Comparison of ENCODE assay signal across 30 cellular contexts in the genomic region with DNA sequence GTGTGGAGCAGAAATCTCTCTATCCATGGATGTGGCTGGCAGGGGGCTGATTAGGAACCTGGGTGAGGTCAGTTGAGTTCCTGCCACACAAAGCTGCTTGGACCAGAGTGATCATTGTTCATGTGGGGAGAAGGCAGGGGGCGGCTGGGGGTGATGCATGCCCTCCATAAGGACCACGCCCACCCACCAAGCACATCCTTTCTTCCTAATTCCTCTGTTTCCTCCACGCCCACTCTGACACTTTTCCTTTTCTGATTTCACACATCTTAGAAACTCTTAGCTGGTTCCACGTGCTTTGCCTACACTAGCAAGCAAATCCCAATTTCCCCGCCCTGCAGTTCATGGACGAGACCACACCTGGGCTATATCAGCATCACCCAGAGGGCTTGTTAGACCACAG.
"Had no signal": no experiment of that assay in that cellular context is flagged by ENCODE, and none has a peak within 500 bp of the region (broad histone marks: within the 10 kb centered on the region; RNA-seq: fewer than 3 reads in every experiment).

No MANE protein-coding gene starts in this region.

- H3K27ac ChIP-seq: adrenal gland, body of pancreas, esophagus muscularis mucosa, foreskin keratinocyte, gastrocnemius medialis had no signal

- FAIRE-seq: colon had no signal

- H3K36me3 ChIP-seq: adrenal gland, esophagus muscularis mucosa, gastrocnemius medialis had no signal

- H3K9me3 ChIP-seq: adrenal gland, body of pancreas, esophagus muscularis mucosa, gastrocnemius medialis had no signal

- ATAC-seq: activated CD8-positive, alpha-beta memory T cell treated with anti-CD3 and anti-CD28 coated beads, Interleukin-2, amount 10 ng/mL, durations not matched to agents 7 days and 5 days; activated CD8-positive, alpha-beta T cell treated with anti-CD3 and anti-CD28 coated beads for 36 hours; activated naive CD8-positive, alpha-beta T cell treated with anti-CD3 and anti-CD28 coated beads, Interleukin-2, amount 50 U/mL, for 24 hours; body of pancreas; effector memory CD8-positive, alpha-beta T cell; foreskin keratinocyte; gastrocnemius medialis; WTC11 had no signal

- H3K4me1 ChIP-seq: adrenal gland, body of pancreas, foreskin keratinocyte, gastrocnemius medialis had no signal

- DNase-seq: activated CD4-positive, alpha-beta T cell treated with anti-CD3 and anti-CD28 coated beads for 1 hour; activated CD4-positive, alpha-beta T cell treated with anti-CD3 and anti-CD28 coated beads for 4 hours; activated CD4-positive, alpha-beta T cell treated with anti-CD3 and anti-CD28 coated beads, Interleukin-2, amount 50 U/mL, for 1 hour; activated CD4-positive, alpha-beta T cell treated with anti-CD3 and anti-CD28 coated beads, Interleukin-2, amount 50 U/mL, for 48 hours; activated CD8-positive, alpha-beta memory T cell treated with anti-CD3 and anti-CD28 coated beads, Interleukin-2, amount 10 ng/mL, durations not matched to agents 7 days and 5 days; activated CD8-positive, alpha-beta memory T cell treated with anti-CD3 and anti-CD28 coated beads, Interleukin-2, amount 50 U/mL, for 4 hours; activated CD8-positive, alpha-beta T cell treated with anti-CD3 and anti-CD28 coated beads for 36 hours; activated effector memory CD4-positive, alpha-beta T cell treated with anti-CD3 and anti-CD28 coated beads, Interleukin-2, amount 50 U/mL, for 16 hours; activated naive CD4-positive, alpha-beta T cell treated with anti-CD3 and anti-CD28 coated beads for 36 hours; activated naive CD8-positive, alpha-beta T cell treated with anti-CD3 and anti-CD28 coated beads for 36 hours; activated naive CD8-positive, alpha-beta T cell treated with anti-CD3 and anti-CD28 coated beads, Interleukin-2, amount 50 U/mL, for 24 hours; activated T-cell treated with anti-CD3 and anti-CD28 coated beads, Interleukin-2, amount 50 U/mL, for 1 hour; activated T-cell treated with anti-CD3 and anti-CD28 coated beads, Interleukin-2, amount 50 U/mL, for 48 hours; adrenal gland; amygdala; aorta; body of pancreas; caudate nucleus; cortex of kidney; dermis blood vessel endothelial cell; effector CD4-positive, alpha-beta T cell; effector memory CD8-positive, alpha-beta T cell; erythroblast; foreskin keratinocyte; gastrocnemius medialis; glutamatergic neuron; T-helper 2 cell had no signal

- H3K27me3 ChIP-seq: adrenal gland, body of pancreas, esophagus muscularis mucosa, foreskin keratinocyte, gastrocnemius medialis had no signal

- H3K4me3 ChIP-seq: adrenal gland, body of pancreas, esophagus muscularis mucosa, gastrocnemius medialis had no signal
